17 cellular contexts compared by ENCODE assay signal in the genomic region with DNA sequence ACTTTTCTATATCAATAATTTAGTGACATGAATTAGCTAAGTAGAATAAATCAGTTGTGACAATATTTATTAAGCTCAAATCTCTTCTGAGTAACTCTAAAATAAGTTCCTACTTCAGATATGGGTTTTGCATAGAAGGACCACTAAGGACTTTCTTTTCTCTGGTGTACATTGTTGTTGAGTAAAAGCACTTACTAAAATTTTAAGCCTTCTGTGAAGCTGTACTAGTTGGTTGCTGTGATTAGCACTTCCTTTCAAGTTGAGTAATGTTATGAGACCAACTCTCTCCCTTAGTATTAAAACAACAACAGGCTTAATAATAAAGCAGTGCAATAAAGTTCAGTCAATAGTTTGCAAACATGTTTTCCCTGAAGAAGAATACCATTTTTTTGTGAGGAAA.
DNase-seq lines count a peak whose midpoint lies in the region; ATAC-seq and TF ChIP-seq lines count a peak whose summit lies in the region.
"Had no signal": no experiment of that assay in that cellular context is flagged by ENCODE, and none has a peak within 500 bp of the region (broad histone marks: within the 10 kb centered on the region; RNA-seq: fewer than 3 reads in every experiment).

No MANE protein-coding gene starts in this region.

- no peak overlapping the region for H3K27ac Mint-ChIP-seq in activated naive CD8-positive, alpha-beta T cell treated with anti-CD3 and anti-CD28 coated beads for 36 hours
- H3K27ac Mint-ChIP-seq: activated CD4-positive, alpha-beta T cell treated with anti-CD3 and anti-CD28 coated beads, Interleukin-2, amount 10 ng/mL, durations not matched to agents 7 days and 5 days had no signal

- H3K9me3 Mint-ChIP-seq in activated naive CD8-positive, alpha-beta T cell treated with anti-CD3 and anti-CD28 coated beads for 36 hours = peaks cover 2% of the 10 kb centered on the region
- H3K9me3 Mint-ChIP-seq: activated CD4-positive, alpha-beta T cell treated with anti-CD3 and anti-CD28 coated beads, Interleukin-2, amount 10 ng/mL, durations not matched to agents 7 days and 5 days had no signal

- H3K36me3 ChIP-seq in BLaER1 (no peaks in the 10 kb centered on the region), testis (ENCODE audit: low read depth, missing control alignments) (no peaks in the 10 kb centered on the region)
- H3K36me3 ChIP-seq: breast epithelium, lower lobe of right lung, tibial artery had no signal

- DNase-seq in NCI-H774 (lab: John Stamatoyannopoulos, UW) (no peak), epidermal melanocyte (ENCODE audit: insufficient read length, low spot score) (no peak), testis (no peak)
- no peak for DNase-seq in activated naive CD8-positive, alpha-beta T cell treated with anti-CD3 and anti-CD28 coated beads for 36 hours
- DNase-seq: activated CD4-positive, alpha-beta T cell treated with anti-CD3 and anti-CD28 coated beads, Interleukin-2, amount 10 ng/mL, durations not matched to agents 7 days and 5 days; activated effector memory CD4-positive, alpha-beta T cell treated with Interleukin-2 at 50 U/mL for 16 hours; Calu3; lower lobe of right lung; NCI-H2081 treated with DMSO at 0.1 percent for 48 hours; small intestine; tibial artery had no signal

- H3K27me3 ChIP-seq in BLaER1 = no peaks in the 10 kb centered on the region
- H3K27me3 ChIP-seq in testis = no peaks in the 10 kb centered on the region
- H3K27me3 ChIP-seq: breast epithelium, tibial artery had no signal

- H3K9me3 ChIP-seq in BLaER1 (no peaks in the 10 kb centered on the region), testis (no peaks in the 10 kb centered on the region)
- H3K9me3 ChIP-seq: A549, breast epithelium, lower lobe of right lung, tibial artery had no signal

- TF ChIP-seq CTCF in testis (IDR thresholded peaks at IDR 0.05) = no peak

- H3K4me2 ChIP-seq in BLaER1 = peak overlapping the region; percentile 66
- H3K4me2 ChIP-seq: A549 had no signal

- no peak overlapping the region for H3K27ac ChIP-seq in BLaER1
- no peak overlapping the region for H3K27ac ChIP-seq in testis
- H3K27ac ChIP-seq: A549, breast epithelium, lower lobe of right lung, tibial artery had no signal

- intact Hi-C loops in testis (cut with DNase I; ENCODE audit: low total_unique reads) = no loop called here

- H3K27me3 Mint-ChIP-seq in activated naive CD8-positive, alpha-beta T cell treated with anti-CD3 and anti-CD28 coated beads for 36 hours = no peaks in the 10 kb centered on the region
- H3K27me3 Mint-ChIP-seq: activated CD4-positive, alpha-beta T cell treated with anti-CD3 and anti-CD28 coated beads, Interleukin-2, amount 10 ng/mL, durations not matched to agents 7 days and 5 days had no signal

- no peaks in the 10 kb centered on the region for H4K20me1 ChIP-seq in BLaER1

- peaks cover 3% of the 10 kb centered on the region for H3K4me1 Mint-ChIP-seq in activated naive CD8-positive, alpha-beta T cell treated with anti-CD3 and anti-CD28 coated beads for 36 hours
- H3K4me1 Mint-ChIP-seq: activated CD4-positive, alpha-beta T cell treated with anti-CD3 and anti-CD28 coated beads, Interleukin-2, amount 10 ng/mL, durations not matched to agents 7 days and 5 days had no signal

- H3K4me3 ChIP-seq in BLaER1 (no peak overlapping the region), testis (no peak overlapping the region)
- H3K4me3 ChIP-seq: A549, breast epithelium, lower lobe of right lung, tibial artery had no signal

- ATAC-seq in GM19372 (IDR thresholded peaks at IDR 0.05; ENCODE audit: low read depth, unreplicated experiment) = peak; percentile 54
- ATAC-seq in HG02678 (IDR thresholded peaks at IDR 0.05; ENCODE audit: unreplicated experiment) = peak; percentile 71
- ATAC-seq in HG03196 (IDR thresholded peaks at IDR 0.05; ENCODE audit: unreplicated experiment) = peak; percentile 75
- ATAC-seq: A549, lower lobe of right lung had no signal

- H3K4me3 Mint-ChIP-seq in activated naive CD8-positive, alpha-beta T cell treated with anti-CD3 and anti-CD28 coated beads for 36 hours = no peak overlapping the region
- H3K4me3 Mint-ChIP-seq: activated CD4-positive, alpha-beta T cell treated with anti-CD3 and anti-CD28 coated beads, Interleukin-2, amount 10 ng/mL, durations not matched to agents 7 days and 5 days had no signal

- no peak for TF ChIP-seq POLR2A in testis (IDR thresholded peaks at IDR 0.05)

- H3K4me1 ChIP-seq in BLaER1 (peaks cover 29% of the 10 kb centered on the region), testis (no peaks in the 10 kb centered on the region)
- H3K4me1 ChIP-seq: A549, breast epithelium, lower lobe of right lung, tibial artery had no signal

- H3K9ac ChIP-seq in BLaER1 = no peak overlapping the region

- no peaks in the 10 kb centered on the region for H3K36me3 Mint-ChIP-seq in activated naive CD8-positive, alpha-beta T cell treated with anti-CD3 and anti-CD28 coated beads for 36 hours
